Comparison of ENCODE assay signal across 8 cellular contexts in the genomic region with DNA sequence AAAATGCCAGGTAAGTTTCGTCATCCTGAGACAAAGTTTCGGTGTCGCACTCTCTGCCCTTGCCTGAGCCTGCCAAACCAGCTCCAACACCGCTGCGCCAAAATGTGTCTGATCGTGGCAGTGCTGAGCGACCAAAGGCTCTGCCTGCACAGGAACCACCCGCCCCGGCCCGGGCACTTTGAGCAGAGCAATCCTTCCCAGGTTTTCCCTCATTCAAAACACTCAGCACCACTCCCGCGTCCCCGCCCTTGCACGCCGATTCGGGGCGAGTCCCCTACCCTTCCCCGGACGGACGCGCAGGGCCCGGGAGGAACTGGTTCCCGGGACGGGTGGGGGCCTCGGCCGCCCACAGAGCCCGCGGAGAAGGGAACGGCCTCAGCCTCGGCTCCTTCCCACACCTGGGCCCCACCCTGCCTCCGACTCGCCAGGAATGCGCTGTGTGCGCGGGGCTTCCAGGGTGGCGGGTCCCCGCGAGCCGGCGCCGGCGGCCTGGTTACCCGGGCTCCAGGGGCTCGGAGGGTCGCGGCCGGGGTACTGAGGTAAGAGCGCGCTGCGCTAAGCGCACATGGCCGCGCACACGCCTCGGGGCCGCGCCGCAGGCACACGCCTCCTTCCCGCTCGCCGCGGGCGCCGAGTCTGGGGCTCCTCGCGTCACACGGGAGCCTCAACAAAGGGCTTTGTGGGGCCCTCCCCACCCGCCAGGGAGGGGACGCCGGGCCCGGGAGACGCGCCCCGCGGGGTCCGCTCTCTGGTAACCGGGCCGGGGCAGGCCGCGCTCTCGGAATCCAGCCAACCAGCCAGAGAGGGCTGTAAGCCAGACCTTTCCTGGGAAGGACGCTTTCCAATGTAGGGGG. TPM values are rescaled to one million over a fixed set of nuclear protein-coding genes. Genes with fewer than 3 reads are reported as not detected.
A peak's percentile ranks its signal among the peaks of the same experiment; 100 is the strongest.
DNase-seq lines count a peak whose midpoint lies in the region; ATAC-seq and TF ChIP-seq lines count a peak whose summit lies in the region.

A gene with protein sequence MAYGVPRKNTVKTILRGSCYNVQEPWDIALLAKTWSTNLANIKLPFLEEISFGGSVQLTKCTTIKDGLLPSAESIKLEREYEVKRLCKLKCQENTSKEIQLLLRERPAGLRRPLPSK (minus strand): TSS at position 638 of the 854 bp plus-strand sequence. CDS start 902 bp downstream, outside the sequence.

- POLR2A ChIA-PET in activated B cell treated with CpG ODN at 0.5 μM for 24 hours (lab: Charles Lee), result no interaction called here

- H3K4me3 ChIP-seq in duodenal mucosa (ENCODE audit: low read depth in 1 of 2, low read length in 2 of 2), result peak within 1 kb of the TSS; percentile 62 to 76
- H3K4me3 ChIP-seq in right lobe of liver, result peak within 1 kb of the TSS; percentile 67 to 68 (median 67)

- no peaks in the 10 kb centered on the region for H3K9me3 ChIP-seq in duodenal mucosa (ENCODE audit: control insufficient read depth in 1 of 2, low read length in 2 of 2)
- H3K9me3 ChIP-seq in right lobe of liver, result no peaks in the 10 kb centered on the region

- 2% methylated on average over 13 of the region's 83 CpGs for WGBS in right lobe of liver (ENCODE audit: insufficient coverage, low coverage, low lambda C conversion rate, missing lambda C conversion rate)

- H3K36me3 Mint-ChIP-seq in activated B cell treated with CpG ODN at 0.5 μM for 24 hours (ENCODE audit: low read depth), result no peaks in the 10 kb centered on the region

- no peaks in the 10 kb centered on the region for H3K9me3 Mint-ChIP-seq in activated B cell treated with CpG ODN at 0.5 μM for 24 hours

- H3K27me3 ChIP-seq in duodenal mucosa (ENCODE audit: control insufficient read depth in 1 of 2, insufficient read depth in 2 of 2, low read length in 2 of 2), result no peaks in the 10 kb centered on the region
- no peaks in the 10 kb centered on the region for H3K27me3 ChIP-seq in right lobe of liver

- H3K27ac Mint-ChIP-seq in activated B cell treated with CpG ODN at 0.5 μM for 24 hours, result no peak within 1 kb of the TSS

- peaks cover 9% of the 10 kb centered on the region for H3K4me1 Mint-ChIP-seq in activated B cell treated with CpG ODN at 0.5 μM for 24 hours

- peak; percentile 26 to 39 for DNase-seq in NCI-H446 (lab: John Stamatoyannopoulos, UW)
- DNase-seq in NCI-H446 treated with DMSO at 0.1 percent for 48 hours (lab: John Stamatoyannopoulos, UW), result no peak
- DNase-seq in NCI-H2029 (lab: John Stamatoyannopoulos, UW), result peak; percentile 37
- peak; percentile 22 for DNase-seq in activated B cell treated with CpG ODN at 0.5 μM for 24 hours
- DNase-seq in right lobe of liver, result peak; percentile 85 to 90 (median 88)
- DNase-seq in stimulated activated CD4-positive, alpha-beta T cell treated with anti-CD3 and anti-CD28 coated beads, Interleukin-4, amount 100 ng/mL, for 24 hours, result peak; percentile 23

- peaks cover 22% of the 10 kb centered on the region for H3K27me3 Mint-ChIP-seq in activated B cell treated with CpG ODN at 0.5 μM for 24 hours

- H3K27ac ChIP-seq in duodenal mucosa (ENCODE audit: low read depth, low read length) (no peak within 1 kb of the TSS), right lobe of liver (peak within 1 kb of the TSS; percentile 28 to 69 (median 36))

- H3K9ac ChIP-seq in duodenal mucosa (ENCODE audit: low read depth in 1 of 2, low read length in 2 of 2), result peak within 1 kb of the TSS; percentile 38 to 39

- no peaks in the 10 kb centered on the region for H3K36me3 ChIP-seq in duodenal mucosa (ENCODE audit: control insufficient read depth in 1 of 2, insufficient read depth in 2 of 2, low read length in 2 of 2)
- H3K36me3 ChIP-seq in right lobe of liver, result no peaks in the 10 kb centered on the region

- TF ChIP-seq CTCF in activated B cell treated with CpG ODN at 0.5 μM for 24 hours (IDR thresholded peaks at IDR 0.05) (no peak), right lobe of liver (IDR thresholded peaks at IDR 0.05) (peak in 2 of 4 donors; percentile 5 to 8)

- H3K4me1 ChIP-seq in duodenal mucosa (ENCODE audit: control insufficient read depth in 1 of 2, insufficient read depth in 2 of 2, low read length in 2 of 2) (peaks cover 0 to 4% of the 10 kb centered on the region in 2 donors), right lobe of liver (no peaks in the 10 kb centered on the region)

- peak; percentile 35 for TF ChIP-seq POLR2A in right lobe of liver (IDR thresholded peaks at IDR 0.05)

- H3K4me3 Mint-ChIP-seq in activated B cell treated with CpG ODN at 0.5 μM for 24 hours, result peak within 1 kb of the TSS; percentile 78

- CTCF ChIA-PET in activated B cell treated with CpG ODN at 0.5 μM for 24 hours (lab: Charles Lee), result interaction anchor here (0.7 to 1.1 kb wide), 2 partner anchors 392 to 396 kb away, joined by 3 to 5 read pairs; no protein-coding TSS in a partner anchor

- intact Hi-C loops in activated B cell treated with CpG ODN at 0.5 μM for 24 hours (cut with micrococcal nuclease) (loop anchor here (10.0 kb wide), 1 partner anchor 847 kb away; no protein-coding TSS in a partner anchor), right lobe of liver (cut with DNase I) (loop anchor here in 1 of 2 donors (10.0 kb wide), 1 partner anchor 397 kb away; no protein-coding TSS in a partner anchor)

- ATAC-seq in HG02798 (IDR thresholded peaks at IDR 0.05; ENCODE audit: poor library complexity, unreplicated experiment), result peak; percentile 60
- ATAC-seq in activated B cell treated with CpG ODN at 0.5 μM for 24 hours (ENCODE audit: low read depth), result peak; percentile 42
- peak; percentile 90 to 97 (median 96) for ATAC-seq in right lobe of liver

RNA-seq across cellular contexts. Expression of the gene that starts here (rescaled TPM):
- total RNA-seq in activated B cell treated with CpG ODN at 0.5 μM for 24 hours (not detected in 2 replicates), right lobe of liver (under 1 TPM in 1 of 6 experiments, not detected in 5; 0.66 TPM)

Comparison
In these comparisons a context has a peak if more than half of its experiments do, and no peak if none do; other contexts are left out.
1. Peak in DNase-seq and ATAC-seq in activated B cell treated with CpG ODN at 0.5 μM for 24 hours; RNA of the gene not detected or under 1 TPM.
2. Peak in DNase-seq, ATAC-seq, H3K4me3 ChIP-seq and H3K27ac ChIP-seq in right lobe of liver; RNA of the gene not detected or under 1 TPM.
3. ATAC-seq: peak in every context shown above with its lines; median percentile 96 in right lobe of liver; 60 in HG02798; 42 in activated B cell treated with CpG ODN at 0.5 μM for 24 hours.